ENCODE assay signal across 26 cellular contexts in the genomic region with DNA sequence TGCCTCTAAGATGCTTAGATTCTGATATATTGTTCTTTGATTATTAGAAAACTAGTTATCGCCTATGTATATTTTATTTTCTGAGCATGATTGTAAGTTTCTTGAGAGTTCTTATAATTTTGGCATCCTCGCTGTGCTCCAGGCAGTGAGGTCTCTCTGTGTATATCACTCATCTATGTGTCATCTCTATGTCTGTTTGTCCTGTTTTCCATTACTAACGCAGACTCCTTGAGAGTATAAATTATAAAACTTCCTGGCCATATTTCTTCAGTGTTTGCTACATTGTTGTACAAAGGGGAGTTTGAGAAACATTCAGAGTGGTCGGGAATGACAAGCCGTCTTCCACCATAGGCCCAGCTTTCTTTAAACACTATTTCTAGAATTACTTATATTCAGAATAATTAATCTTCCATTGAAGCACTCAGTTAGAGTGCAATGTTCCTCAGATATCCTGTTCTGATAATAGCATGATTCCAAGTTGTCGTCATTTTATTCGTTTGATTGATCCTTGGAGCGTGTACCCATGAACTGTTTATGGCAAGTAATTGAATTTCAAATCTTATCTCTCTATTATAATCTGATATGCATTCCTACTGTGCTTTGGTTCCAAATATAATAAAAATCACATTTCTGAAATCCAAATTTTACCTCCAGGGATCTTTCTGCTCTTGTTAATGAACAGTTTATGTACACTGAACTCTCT.
"Had no signal": no experiment of that assay in that cellular context is flagged by ENCODE, and none has a peak within 500 bp of the region (broad histone marks: within the 10 kb centered on the region; RNA-seq: fewer than 3 reads in every experiment).

No MANE protein-coding gene starts in this region.

- FAIRE-seq: frontal cortex had no signal

- ATAC-seq: activated CD8-positive, alpha-beta T cell treated with anti-CD3 and anti-CD28 coated beads for 36 hours; activated naive CD4-positive, alpha-beta T cell treated with anti-CD3 and anti-CD28 coated beads, Interleukin-2, amount 50 U/mL, for 72 hours; activated T-cell treated with anti-CD3 and anti-CD28 coated beads, Interleukin-2, amount 50 U/mL, for 4 hours; left cardiac atrium; left ventricle myocardium superior; naive thymus-derived CD4-positive, alpha-beta T cell; right cardiac atrium had no signal

- H3K4me1 ChIP-seq: breast epithelium had no signal

- H3K36me3 Mint-ChIP-seq: activated naive CD4-positive, alpha-beta T cell treated with anti-CD3 and anti-CD28 coated beads, Interleukin-2, amount 50 U/mL, for 72 hours; naive thymus-derived CD4-positive, alpha-beta T cell; neural progenitor cell had no signal

- H3K9me3 Mint-ChIP-seq: activated B cell treated with CpG ODN at 0.5 μM for 24 hours; activated CD8-positive, alpha-beta T cell treated with anti-CD3 and anti-CD28 coated beads for 36 hours; activated naive CD4-positive, alpha-beta T cell treated with anti-CD3 and anti-CD28 coated beads, Interleukin-2, amount 50 U/mL, for 72 hours; activated T-cell treated with anti-CD3 and anti-CD28 coated beads, Interleukin-2, amount 50 U/mL, for 4 hours; central memory CD8-positive, alpha-beta T cell; naive thymus-derived CD4-positive, alpha-beta T cell; neural progenitor cell; T-helper 2 cell treated with Interferon-gamma antibody and Interleukin-4, amounts not matched to agents 5 μg/mL and 100 μg/mL, for 36 hours had no signal

- H3K4me1 Mint-ChIP-seq: activated B cell treated with CpG ODN at 0.5 μM for 24 hours; central memory CD8-positive, alpha-beta T cell; naive thymus-derived CD4-positive, alpha-beta T cell had no signal

- H3K4me3 Mint-ChIP-seq: activated B cell treated with CpG ODN at 0.5 μM for 24 hours; activated CD8-positive, alpha-beta T cell treated with anti-CD3 and anti-CD28 coated beads for 36 hours; activated T-cell treated with anti-CD3 and anti-CD28 coated beads, Interleukin-2, amount 50 U/mL, for 4 hours; central memory CD8-positive, alpha-beta T cell; naive thymus-derived CD4-positive, alpha-beta T cell; neural progenitor cell; T-helper 2 cell treated with Interferon-gamma antibody and Interleukin-4, amounts not matched to agents 5 μg/mL and 100 μg/mL, for 36 hours had no signal

- H3K27ac Mint-ChIP-seq: activated B cell treated with CpG ODN at 0.5 μM for 24 hours; activated CD8-positive, alpha-beta T cell treated with anti-CD3 and anti-CD28 coated beads for 36 hours; activated naive CD4-positive, alpha-beta T cell treated with anti-CD3 and anti-CD28 coated beads, Interleukin-2, amount 50 U/mL, for 72 hours; naive thymus-derived CD4-positive, alpha-beta T cell; neural progenitor cell; T-helper 2 cell treated with Interferon-gamma antibody and Interleukin-4, amounts not matched to agents 5 μg/mL and 100 μg/mL, for 36 hours had no signal

- H3K27ac ChIP-seq: esophagus squamous epithelium, neural progenitor cell, spleen, suprapubic skin, tibial artery had no signal

- H3K27me3 ChIP-seq: breast epithelium, neural progenitor cell, spleen, suprapubic skin, tibial artery had no signal

- H3K9me3 ChIP-seq: breast epithelium, esophagus squamous epithelium, spleen, suprapubic skin, tibial artery had no signal

- H3K27me3 Mint-ChIP-seq: activated B cell treated with CpG ODN at 0.5 μM for 24 hours had no signal

- H3K9ac ChIP-seq: neural progenitor cell had no signal

- H3K4me3 ChIP-seq: breast epithelium, esophagus squamous epithelium, neural progenitor cell, spleen, suprapubic skin, tibial artery had no signal

- H3K36me3 ChIP-seq: breast epithelium, esophagus squamous epithelium, neural progenitor cell, spleen, suprapubic skin, tibial artery had no signal

- DNase-seq: activated B cell treated with CpG ODN at 0.5 μM for 24 hours; activated CD4-positive, alpha-beta T cell treated with anti-CD3 and anti-CD28 coated beads, Interleukin-2, amount 50 U/mL, for 1 hour; activated CD8-positive, alpha-beta T cell treated with anti-CD3 and anti-CD28 coated beads for 36 hours; activated naive CD4-positive, alpha-beta T cell; activated T-cell treated with anti-CD3 and anti-CD28 coated beads, Interleukin-2, amount 50 U/mL, for 4 hours; dermis blood vessel endothelial cell; effector CD4-positive, alpha-beta T cell; esophagus squamous epithelium; islet precursor cell; left cardiac atrium; left ventricle myocardium superior; mammary epithelial cell; midbrain; naive thymus-derived CD4-positive, alpha-beta T cell; right cardiac atrium; spleen; stimulated activated naive CD4-positive, alpha-beta T cell; T-helper 1 cell; tibial artery had no signal
